ENCODE assay signal across 9 cellular contexts in genomic region chr2:73291461-73292315, GRCh38. TPM values are rescaled to one million over a fixed set of nuclear protein-coding genes. Genes with fewer than 3 reads are reported as not detected.
DNase-seq lines count a peak whose midpoint lies in the region; ATAC-seq and TF ChIP-seq lines count a peak whose summit lies in the region.
"Had no signal": no experiment of that assay in that cellular context is flagged by ENCODE, and none has a peak within 500 bp of the region (broad histone marks: within the 10 kb centered on the region; RNA-seq: fewer than 3 reads in every experiment).

No MANE protein-coding gene starts in this region.

- TF ChIP-seq CTCF in RWPE2 (IDR thresholded peaks at IDR 0.05; ENCODE audit: poor library complexity, severe bottlenecking) (no peak), fibroblast of mammary gland (conservative IDR thresholded peaks at IDR 0.05; ENCODE audit: control insufficient read depth, insufficient read depth, low read depth, low read length) (peak; percentile 8), spleen (IDR thresholded peaks at IDR 0.05 in 8 of 11, conservative IDR thresholded peaks at IDR 0.05 in 3 of 11) (no peak)

- intact Hi-C loops in spleen (cut with DNase I; ENCODE audit: low total_unique reads) = no loop called here

- peaks cover 3% of the 10 kb centered on the region for H3K9me3 ChIP-seq in RWPE2 (ENCODE audit: severe bottlenecking)
- peaks cover 0 to 5% (median 0%) of the 10 kb centered on the region in 8 donors for H3K9me3 ChIP-seq in spleen
- H3K9me3 ChIP-seq: right lobe of liver had no signal

- 2 to 5% (median 3%) methylated on average over 34 to 82 of the region's 82 CpGs for WGBS in spleen, 5 donors

- ATAC-seq in RWPE2 (ENCODE audit: low read depth) (peak; percentile 18; the same call in 2 of the 3 replicates), HG03342 (IDR thresholded peaks at IDR 0.05; ENCODE audit: unreplicated experiment) (no peak), GM18873 (IDR thresholded peaks at IDR 0.05; ENCODE audit: low FRiP score, unreplicated experiment) (no peak)

- DNase-seq in activated CD4-positive, CD25-positive, alpha-beta regulatory T cell treated with anti-CD3 and anti-CD28 coated beads, Interleukin-2, amount 50 U/mL, for 72 hours = peak; percentile 35
- no peak for DNase-seq in activated CD4-positive, CD25-positive, alpha-beta regulatory T cell (lab: John Stamatoyannopoulos, UW)
- DNase-seq in RWPE2 (ENCODE audit: low spot score) (no peak), fibroblast of mammary gland (ENCODE audit: low read depth) (no peak), spleen (peak; percentile 74), G401 (ENCODE audit: low spot score) (no peak)

- no peak for TF ChIP-seq POLR2A in spleen (IDR thresholded peaks at IDR 0.05)

- in situ Hi-C loops in G401 (cut with HindIII; ENCODE audit: low sequenced_read_pairs) = loop anchor here (5.0 kb wide), 1 partner anchor 54 kb away; no protein-coding TSS in a partner anchor

- no peak overlapping the region for H3K27ac ChIP-seq in RWPE2 (ENCODE audit: poor library complexity, severe bottlenecking)
- no peak overlapping the region for H3K27ac ChIP-seq in spleen
- H3K27ac ChIP-seq: right lobe of liver had no signal

- H3K27me3 ChIP-seq in RWPE2 (ENCODE audit: insufficient read depth, poor library complexity, severe bottlenecking) (peaks cover 62% of the 10 kb centered on the region), spleen (replicated peaks in 1 of 7) (peaks cover 8 to 95% (median 73%) of the 10 kb centered on the region in 7 donors)

- H3K4me3 ChIP-seq in RWPE2 (ENCODE audit: severe bottlenecking) (no peak overlapping the region), fibroblast of mammary gland (ENCODE audit: control insufficient read depth, low read depth, low read length) (no peak overlapping the region), spleen (peak overlapping the region in 7 of 8 donors; percentile 15 to 62 (median 33))
- H3K4me3 ChIP-seq: right lobe of liver had no signal

- no peaks in the 10 kb centered on the region for H3K36me3 ChIP-seq in RWPE2 (ENCODE audit: low read depth)
- no peaks in the 10 kb centered on the region for H3K36me3 ChIP-seq in spleen
- H3K36me3 ChIP-seq: right lobe of liver had no signal

- H3K4me1 ChIP-seq in RWPE2 (ENCODE audit: insufficient read depth, poor library complexity, severe bottlenecking) (no peaks in the 10 kb centered on the region), spleen (peaks cover 20 to 37% (median 32%) of the 10 kb centered on the region in 6 donors)

RNA-seq across cellular contexts. Expression of gene EGR4, which starts 1.7 kb away (rescaled TPM):
- not detected for total RNA-seq in spleen
- under 1 TPM in 2 of 3 donors, not detected in 1; 0.02 to 0.03 TPM for polyA plus RNA-seq in spleen
- not detected in 2 replicates for total RNA-seq in G401 (2014; rRNA removed; shearing (Covaris generic))
- total RNA-seq: right lobe of liver had no signal

RNA-seq across cellular contexts. Expression of gene FBXO41, which starts 7.4 kb away (rescaled TPM):
- total RNA-seq in spleen = 10 to 100 TPM; 10.0 to 15.9 (median 13.3) TPM
- 10 to 100 TPM in 1 of 3 donors, 1 to 10 TPM in 2; 4.8 to 11.3 (median 8.0) TPM for polyA plus RNA-seq in spleen
- 3.6 and 11.1 TPM in 2 replicates for total RNA-seq in G401 (2014; rRNA removed; shearing (Covaris generic))

RNA-seq across cellular contexts. Expression of gene CCT7, which starts 57.6 kb away (rescaled TPM):
- 100 to 1,000 TPM; 122 to 184 (median 148) TPM for total RNA-seq in spleen
- 100 to 1,000 TPM; 112 to 165 (median 152) TPM for polyA plus RNA-seq in spleen
- 797 and 982 TPM in 2 replicates for total RNA-seq in G401 (2014; rRNA removed; shearing (Covaris generic))

RNA-seq across cellular contexts. Expression of gene PRADC1, which starts 58.6 kb away (rescaled TPM):
- 10 to 100 TPM; 12.8 to 27.1 (median 22.8) TPM for total RNA-seq in spleen
- polyA plus RNA-seq in spleen = 10 to 100 TPM; 10.4 to 29.5 (median 21.0) TPM
- 21.9 and 33.7 TPM in 2 replicates for total RNA-seq in G401 (2014; rRNA removed; shearing (Covaris generic))

Comparison
In these comparisons a context has a peak if more than half of its experiments do, and no peak if none do; other contexts are left out.
1. DNase-seq: peak in activated CD4-positive, CD25-positive, alpha-beta regulatory T cell treated with anti-CD3 and anti-CD28 coated beads, Interleukin-2, amount 50 U/mL, for 72 hours (single experiment) and spleen (single experiment); none in activated CD4-positive, CD25-positive, alpha-beta regulatory T cell (0 of 4), RWPE2 (single experiment), fibroblast of mammary gland (single experiment) and G401 (single experiment).
2. H3K4me3 ChIP-seq: peak in spleen (7 of 8); none in RWPE2 (single experiment) and fibroblast of mammary gland (single experiment).